17 cellular contexts compared by ENCODE assay signal in genomic region chr20:41181567-41181966, GRCh38. TPM values are rescaled to one million over a fixed set of nuclear protein-coding genes. Genes with fewer than 3 reads are reported as not detected.
DNase-seq lines count a peak whose midpoint lies in the region; ATAC-seq and TF ChIP-seq lines count a peak whose summit lies in the region.
"Had no signal": no experiment of that assay in that cellular context is flagged by ENCODE, and none has a peak within 500 bp of the region (broad histone marks: within the 10 kb centered on the region; RNA-seq: fewer than 3 reads in every experiment).

No MANE protein-coding gene starts in this region.

- no peak overlapping the region for H3K9ac ChIP-seq in PC-3 (ENCODE audit: low read length)
- H3K9ac ChIP-seq: KMS-11 had no signal

- no peak overlapping the region for H3K4me3 Mint-ChIP-seq in activated naive CD4-positive, alpha-beta T cell treated with anti-CD3 and anti-CD28 coated beads, Interleukin-2, amount 10 ng/mL, durations not matched to agents 7 days and 5 days
- H3K4me3 Mint-ChIP-seq in effector memory CD8-positive, alpha-beta T cell: no peak overlapping the region
- H3K4me3 Mint-ChIP-seq in Caco-2 (ENCODE audit: unreplicated experiment): no peak overlapping the region
- H3K4me3 Mint-ChIP-seq: activated CD4-positive, alpha-beta T cell treated with anti-CD3 and anti-CD28 coated beads, Interleukin-2, amount 10 ng/mL, durations not matched to agents 24 days and 14 days had no signal

- POLR2A ChIA-PET in PC-3 (lab: Charles Lee; ENCODE audit: unreplicated experiment): no interaction called here
- POLR2A ChIA-PET in Caco-2 (lab: Charles Lee): no interaction called here

- no peaks in the 10 kb centered on the region for H4K20me1 ChIP-seq in PC-3 (ENCODE audit: low read length)

- intact Hi-C loops in PC-3 (cut with micrococcal nuclease): no loop called here
- intact Hi-C loops in stomach (cut with DNase I; ENCODE audit: low total_unique reads): no loop called here
- intact Hi-C loops in Caco-2 (cut with micrococcal nuclease; ENCODE audit: unreplicated experiment): no loop called here

- H3K4me2 ChIP-seq in PC-3 (ENCODE audit: low read length): 0 out of 2 replicates have a peak overlapping the region, but pooled peaks have one; percentile 20
- H3K4me2 ChIP-seq: KMS-11 had no signal

- H2AFZ ChIP-seq in PC-3 (ENCODE audit: low read length): no peak overlapping the region

- no peak overlapping the region for H3K27ac ChIP-seq in PC-3 (ENCODE audit: low read length)
- H3K27ac ChIP-seq in stomach: no peak overlapping the region
- H3K27ac ChIP-seq: KMS-11, psoas muscle had no signal

- DNase-seq in activated naive CD4-positive, alpha-beta T cell treated with anti-CD3 and anti-CD28 coated beads, Interleukin-2, amount 10 ng/mL, durations not matched to agents 7 days and 5 days: peak; percentile 18
- no peak for DNase-seq in activated naive CD4-positive, alpha-beta T cell treated with Interleukin-2 at 50 U/mL for 16 hours
- no peak for DNase-seq in PC-3
- no peak for DNase-seq in effector memory CD8-positive, alpha-beta T cell
- peak; percentile 18 for DNase-seq in stomach
- DNase-seq in NK-92 treated with Interleukin-12 subunit alpha and Interleukin-12 subunit beta, amount 100 ng/mL, for 24 hours (lab: John Stamatoyannopoulos, UW): no peak
- no peak for DNase-seq in Caco-2
- DNase-seq: activated CD4-positive, alpha-beta T cell treated with anti-CD3 and anti-CD28 coated beads, Interleukin-2, amount 10 ng/mL, durations not matched to agents 24 days and 14 days; activated gamma-delta T cell treated with Interleukin-2 at 50 U/mL for 16 hours; NCI-H1092 treated with DMSO at 0.1 percent for 48 hours; NCI-H526 treated with DMSO at 0.1 percent for 48 hours; OCI-M1; stimulated activated naive CD8-positive, alpha-beta T cell treated with anti-CD3 and anti-CD28 coated beads, Interleukin-15, Interleukin-2, amounts not matched to agents 100 U/mL and 50 U/mL, for 24 hours had no signal

- H3K9me3 ChIP-seq in PC-3 (ENCODE audit: low read length) (no peaks in the 10 kb centered on the region), stomach (no peaks in the 10 kb centered on the region), Caco-2 (no peaks in the 10 kb centered on the region)
- H3K9me3 ChIP-seq: psoas muscle had no signal

- no peak for TF ChIP-seq EP300 in stomach (IDR thresholded peaks at IDR 0.05)

- H3K27ac Mint-ChIP-seq in activated naive CD4-positive, alpha-beta T cell treated with anti-CD3 and anti-CD28 coated beads, Interleukin-2, amount 10 ng/mL, durations not matched to agents 7 days and 5 days: no peak overlapping the region
- peak overlapping the region; percentile 41 to 92 for H3K27ac Mint-ChIP-seq in effector memory CD8-positive, alpha-beta T cell
- no peak overlapping the region for H3K27ac Mint-ChIP-seq in Caco-2 (ENCODE audit: unreplicated experiment)

- no peaks in the 10 kb centered on the region for H3K79me2 ChIP-seq in PC-3 (ENCODE audit: low read length)

- H3K4me1 ChIP-seq in PC-3 (ENCODE audit: insufficient read depth, low read length) (peaks cover 28% of the 10 kb centered on the region), stomach (peaks cover 0 to 36% (median 21%) of the 10 kb centered on the region in 4 donors), Caco-2 (no peaks in the 10 kb centered on the region)

- BruUV-seq in PC-3 (replicated peaks; lab: Mats Ljungman, UMichigan): no TSS peak
- no TSS peak for BruUV-seq in Caco-2 (replicated peaks; lab: Mats Ljungman, UMichigan)

- CTCF ChIA-PET in activated naive CD4-positive, alpha-beta T cell treated with anti-CD3 and anti-CD28 coated beads, Interleukin-2, amount 10 ng/mL, durations not matched to agents 7 days and 5 days (lab: Charles Lee): interaction anchor here (1.1 to 3.7 kb wide), 2 partner anchors 46 to 158 kb away, joined by 4 to 12 read pairs; no protein-coding TSS in a partner anchor
- CTCF ChIA-PET in PC-3 (lab: Charles Lee) (no interaction called here), Caco-2 (lab: Charles Lee) (interaction anchor here (1.4 to 1.9 kb wide), 2 partner anchors 9 to 159 kb away, joined by 3 to 6 read pairs; partner anchors contain the start of gene LPIN3)

- ATAC-seq in PC-3: no peak
- no peak for ATAC-seq in effector memory CD8-positive, alpha-beta T cell (replicated peaks)
- ATAC-seq in GM18873 (IDR thresholded peaks at IDR 0.05; ENCODE audit: low FRiP score, unreplicated experiment): no peak
- ATAC-seq: psoas muscle, SK-N-SH treated with all-trans-retinoic acid at 6 μM for 48 hours had no signal

- H3K36me3 Mint-ChIP-seq in activated naive CD4-positive, alpha-beta T cell treated with anti-CD3 and anti-CD28 coated beads, Interleukin-2, amount 10 ng/mL, durations not matched to agents 7 days and 5 days: peaks cover 25% of the 10 kb centered on the region
- peaks cover 9% of the 10 kb centered on the region for H3K36me3 Mint-ChIP-seq in effector memory CD8-positive, alpha-beta T cell (ENCODE audit: insufficient read depth)
- H3K36me3 Mint-ChIP-seq in Caco-2 (ENCODE audit: insufficient read depth, unreplicated experiment): peaks cover 50% of the 10 kb centered on the region

- no peak for TF ChIP-seq POLR2A in stomach (IDR thresholded peaks at IDR 0.05)

- H3K27me3 Mint-ChIP-seq in activated naive CD4-positive, alpha-beta T cell treated with anti-CD3 and anti-CD28 coated beads, Interleukin-2, amount 10 ng/mL, durations not matched to agents 7 days and 5 days: no peaks in the 10 kb centered on the region
- no peaks in the 10 kb centered on the region for H3K27me3 Mint-ChIP-seq in effector memory CD8-positive, alpha-beta T cell
- H3K27me3 Mint-ChIP-seq in Caco-2 (ENCODE audit: insufficient read depth, unreplicated experiment): no peaks in the 10 kb centered on the region
- H3K27me3 Mint-ChIP-seq: activated CD4-positive, alpha-beta T cell treated with anti-CD3 and anti-CD28 coated beads, Interleukin-2, amount 10 ng/mL, durations not matched to agents 24 days and 14 days had no signal

- H3F3A ChIP-seq in PC-3 (ENCODE audit: low read length, unreplicated experiment): no peaks in the 10 kb centered on the region

- 90 to 100% (median 94%) methylated on average over 3 of the region's 3 CpGs for WGBS in stomach, 5 donors

- TF ChIP-seq CTCF in PC-3 (conservative IDR thresholded peaks at IDR 0.05; ENCODE audit: low read depth, low read length) (no peak), stomach (IDR thresholded peaks at IDR 0.05) (no peak), Caco-2 (IDR thresholded peaks at IDR 0.05; ENCODE audit: insufficient read depth in 1 of 2, low read depth in 1 of 2, low read length in 1 of 2, severe bottlenecking in 1 of 2, unreplicated experiment in 1 of 2) (no peak)

- H3K36me3 ChIP-seq in PC-3 (ENCODE audit: low read depth, low read length) (peaks cover 7% of the 10 kb centered on the region; the same call in 1 of the 2 replicates), stomach (peaks cover 8 to 41% (median 38%) of the 10 kb centered on the region in 4 donors), Caco-2 (ENCODE audit: control insufficient read depth, insufficient read depth, low read length) (no peaks in the 10 kb centered on the region)

- no peaks in the 10 kb centered on the region for H3K9me2 ChIP-seq in PC-3 (replicated peaks; ENCODE audit: low read length)

- H3K4me1 Mint-ChIP-seq in activated naive CD4-positive, alpha-beta T cell treated with anti-CD3 and anti-CD28 coated beads, Interleukin-2, amount 10 ng/mL, durations not matched to agents 7 days and 5 days: peaks cover 6% of the 10 kb centered on the region
- H3K4me1 Mint-ChIP-seq in effector memory CD8-positive, alpha-beta T cell (ENCODE audit: low read depth in 2 of 2): peaks cover 12 to 13% of the 10 kb centered on the region in 2 donors
- H3K4me1 Mint-ChIP-seq in Caco-2 (ENCODE audit: low read depth, unreplicated experiment): no peaks in the 10 kb centered on the region

- no peaks in the 10 kb centered on the region for H3K9me3 Mint-ChIP-seq in activated naive CD4-positive, alpha-beta T cell treated with anti-CD3 and anti-CD28 coated beads, Interleukin-2, amount 10 ng/mL, durations not matched to agents 7 days and 5 days
- H3K9me3 Mint-ChIP-seq in effector memory CD8-positive, alpha-beta T cell: no peaks in the 10 kb centered on the region
- no peaks in the 10 kb centered on the region for H3K9me3 Mint-ChIP-seq in Caco-2 (ENCODE audit: unreplicated experiment)
- H3K9me3 Mint-ChIP-seq: activated CD4-positive, alpha-beta T cell treated with anti-CD3 and anti-CD28 coated beads, Interleukin-2, amount 10 ng/mL, durations not matched to agents 24 days and 14 days had no signal

- H3K27me3 ChIP-seq in PC-3 (ENCODE audit: low read length) (no peaks in the 10 kb centered on the region), stomach (no peaks in the 10 kb centered on the region), Caco-2 (replicated peaks; ENCODE audit: control insufficient read depth, insufficient read depth, low read length) (no peaks in the 10 kb centered on the region)

- no peak overlapping the region for H3K4me3 ChIP-seq in PC-3 (ENCODE audit: low read length)
- H3K4me3 ChIP-seq in stomach: no peak overlapping the region
- H3K4me3 ChIP-seq in Caco-2 (ENCODE audit: low read depth, low read length): no peak overlapping the region
- H3K4me3 ChIP-seq: psoas muscle had no signal

RNA-seq across cellular contexts. Expression of gene PLCG1, which starts 44.2 kb away (rescaled TPM):
- 68.8 and 112 TPM in 2 replicates for total RNA-seq in PC-3 (2014; rRNA removed)
- total RNA-seq in stomach: 100 to 1,000 TPM in 2 of 5 donors, 10 to 100 TPM in 3; 37.9 to 576 (median 86.1) TPM
- polyA plus RNA-seq in stomach: 10 to 100 TPM; 16.3 to 32.9 (median 17.5) TPM
- 196 and 205 TPM in 2 replicates for total RNA-seq in Caco-2 (2022)

Comparison
In these comparisons a context has a peak if more than half of its experiments do, and no peak if none do; other contexts are left out.
1. DNase-seq: peak in activated naive CD4-positive, alpha-beta T cell treated with anti-CD3 and anti-CD28 coated beads, Interleukin-2, amount 10 ng/mL, durations not matched to agents 7 days and 5 days (single experiment) and stomach (single experiment); none in activated naive CD4-positive, alpha-beta T cell treated with Interleukin-2 at 50 U/mL for 16 hours (single experiment), PC-3 (single experiment), effector memory CD8-positive, alpha-beta T cell (0 of 3), NK-92 treated with Interleukin-12 subunit alpha and Interleukin-12 subunit beta, amount 100 ng/mL, for 24 hours (single experiment) and Caco-2 (0 of 2).
2. H3K27ac Mint-ChIP-seq: peak in effector memory CD8-positive, alpha-beta T cell (2 of 2); none in activated naive CD4-positive, alpha-beta T cell treated with anti-CD3 and anti-CD28 coated beads, Interleukin-2, amount 10 ng/mL, durations not matched to agents 7 days and 5 days (single experiment) and Caco-2 (single experiment).